ENCODE assay signal across 1 cellular context in genomic region chr17:2029911-2030778, GRCh38.
A peak's percentile ranks its signal among the peaks of the same experiment; 100 is the strongest.
TF ChIP-seq lines count a peak whose summit lies in the region.

Gene DPH1 (plus strand): TSS chr17:2030153. CDS start chr17:2030170, 17 bp downstream.

TF ChIP-seq in H1, 55 proteins besides CTCF, POLR2A, EP300 and RAD21 (continued from another document):
- no peak for TF ChIP-seq CBX8 (IDR thresholded peaks at IDR 0.05; ENCODE audit: borderline replicate concordance, low read depth, low read length)
- TF ChIP-seq BRCA1 (IDR thresholded peaks at IDR 0.05; ENCODE audit: low read depth, low read length): no peak
- TF ChIP-seq SP2 (IDR thresholded peaks at IDR 0.05; ENCODE audit: low read length): no peak
- TF ChIP-seq TAF7 (optimal IDR thresholded peaks at IDR 0.05; ENCODE audit: borderline replicate concordance, low read depth, low read length): peak; percentile 62
- peak; percentile 38; the same call in 1 of the 2 replicates for TF ChIP-seq POLR2AphosphoS5 (IDR thresholded peaks at IDR 0.05; ENCODE audit: low read depth, low read length)
- TF ChIP-seq CREB1 (IDR thresholded peaks at IDR 0.05): peak; percentile 51; the same call in 1 of the 2 replicates
- TF ChIP-seq CHD7 (IDR thresholded peaks at IDR 0.05; ENCODE audit: insufficient replicate concordance, low read length): no peak
- peak; percentile 60; the same call in 1 of the 2 replicates for TF ChIP-seq KDM5A (IDR thresholded peaks at IDR 0.05; ENCODE audit: low read length)
- no peak for TF ChIP-seq SUZ12 (IDR thresholded peaks at IDR 0.05; ENCODE audit: low read length)
- TF ChIP-seq TBP (IDR thresholded peaks at IDR 0.05; ENCODE audit: low read depth, low read length): peak; percentile 64; the same call in 1 of the 2 replicates
- TF ChIP-seq SIRT6 (IDR thresholded peaks at IDR 0.05; ENCODE audit: low read length): no peak
- TF ChIP-seq SAP30 (IDR thresholded peaks at IDR 0.05; ENCODE audit: insufficient read depth, insufficient replicate concordance, low read length): peak; percentile 99
- TF ChIP-seq JUN (IDR thresholded peaks at IDR 0.05; ENCODE audit: low read depth, low read length): no peak
- TF ChIP-seq, protein P1, sequence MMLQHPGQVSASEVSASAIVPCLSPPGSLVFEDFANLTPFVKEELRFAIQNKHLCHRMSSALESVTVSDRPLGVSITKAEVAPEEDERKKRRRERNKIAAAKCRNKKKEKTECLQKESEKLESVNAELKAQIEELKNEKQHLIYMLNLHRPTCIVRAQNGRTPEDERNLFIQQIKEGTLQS (IDR thresholded peaks at IDR 0.05; ENCODE audit: insufficient read depth, low read depth, low read length): no peak
- no peak; the same call in 1 of the 2 replicates for TF ChIP-seq E2F6 (IDR thresholded peaks at IDR 0.05)
- no peak for TF ChIP-seq CHD1 (IDR thresholded peaks at IDR 0.05; ENCODE audit: low read depth, low read length)
- no peak for TF ChIP-seq RNF2 (IDR thresholded peaks at IDR 0.05; ENCODE audit: borderline replicate concordance, low read depth, low read length, missing control alignments, poor library complexity, severe bottlenecking)
- TF ChIP-seq CHD2 (IDR thresholded peaks at IDR 0.05; ENCODE audit: low read length): no peak
- TF ChIP-seq EGR1 (IDR thresholded peaks at IDR 0.05; ENCODE audit: borderline replicate concordance, low read depth, low read length): peak; percentile 99
- TF ChIP-seq, protein P2, sequence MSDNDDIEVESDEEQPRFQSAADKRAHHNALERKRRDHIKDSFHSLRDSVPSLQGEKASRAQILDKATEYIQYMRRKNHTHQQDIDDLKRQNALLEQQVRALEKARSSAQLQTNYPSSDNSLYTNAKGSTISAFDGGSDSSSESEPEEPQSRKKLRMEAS (IDR thresholded peaks at IDR 0.05): peak; percentile 98
- peak; percentile 89 for TF ChIP-seq ASH2L (IDR thresholded peaks at IDR 0.05; ENCODE audit: low read length)
- TF ChIP-seq YY1 (IDR thresholded peaks at IDR 0.05; ENCODE audit: low read depth, low read length): peak; percentile 94
- no peak for TF ChIP-seq NRF1 (IDR thresholded peaks at IDR 0.05; ENCODE audit: low read depth, low read length)
- TF ChIP-seq POU5F1 (IDR thresholded peaks at IDR 0.05; ENCODE audit: low read depth, low read length): no peak
- peak; percentile 90 for TF ChIP-seq SP1 (IDR thresholded peaks at IDR 0.05; ENCODE audit: low read depth, low read length)
- 0 out of 2 replicates have a peak, but pooled peaks have one; percentile 12 for TF ChIP-seq TCF12 (IDR thresholded peaks at IDR 0.05; ENCODE audit: low read depth, low read length)
- TF ChIP-seq CEBPB (IDR thresholded peaks at IDR 0.05; ENCODE audit: low read depth, low read length): no peak
- TF ChIP-seq SRF (IDR thresholded peaks at IDR 0.05; ENCODE audit: low read depth, low read length): peak; percentile 98
- TF ChIP-seq, protein P3, sequence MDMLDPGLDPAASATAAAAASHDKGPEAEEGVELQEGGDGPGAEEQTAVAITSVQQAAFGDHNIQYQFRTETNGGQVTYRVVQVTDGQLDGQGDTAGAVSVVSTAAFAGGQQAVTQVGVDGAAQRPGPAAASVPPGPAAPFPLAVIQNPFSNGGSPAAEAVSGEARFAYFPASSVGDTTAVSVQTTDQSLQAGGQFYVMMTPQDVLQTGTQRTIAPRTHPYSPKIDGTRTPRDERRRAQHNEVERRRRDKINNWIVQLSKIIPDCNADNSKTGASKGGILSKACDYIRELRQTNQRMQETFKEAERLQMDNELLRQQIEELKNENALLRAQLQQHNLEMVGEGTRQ (IDR thresholded peaks at IDR 0.05; ENCODE audit: low read length): peak; percentile 62
- no peak for TF ChIP-seq GTF2F1 (IDR thresholded peaks at IDR 0.05; ENCODE audit: borderline replicate concordance, low read depth, low read length)
- no peak for TF ChIP-seq BACH1 (IDR thresholded peaks at IDR 0.05; ENCODE audit: low read length)
- no peak for TF ChIP-seq NANOG (IDR thresholded peaks at IDR 0.05; ENCODE audit: insufficient read depth, low read depth, low read length, poor library complexity, severe bottlenecking)
- TF ChIP-seq TEAD4 (IDR thresholded peaks at IDR 0.05; ENCODE audit: low read depth, low read length): peak; percentile 42; the same call in 1 of the 2 replicates
- no peak for TF ChIP-seq ATF2 (IDR thresholded peaks at IDR 0.05; ENCODE audit: low read length)
- no peak for TF ChIP-seq CBX5 (IDR thresholded peaks at IDR 0.05; ENCODE audit: low read depth, low read length)
- no peak for TF ChIP-seq FOSL1 (IDR thresholded peaks at IDR 0.05; ENCODE audit: insufficient read depth, low read depth, low read length)
- no peak for TF ChIP-seq RFX5 (IDR thresholded peaks at IDR 0.05; ENCODE audit: borderline replicate concordance, low read depth, low read length)
- peak; percentile 29 for TF ChIP-seq EZH2 (IDR thresholded peaks at IDR 0.05; ENCODE audit: low read depth, low read length, severe bottlenecking)
- TF ChIP-seq RBBP5 (IDR thresholded peaks at IDR 0.05; ENCODE audit: borderline replicate concordance, low read depth, low read length): peak; percentile 55; the same call in 1 of the 2 replicates
- peak; percentile 78 for TF ChIP-seq PHF8 (conservative IDR thresholded peaks at IDR 0.05; ENCODE audit: low read depth, low read length)
- TF ChIP-seq CTBP2 (IDR thresholded peaks at IDR 0.05; ENCODE audit: borderline replicate concordance, insufficient read depth, insufficient read length, low read length): no peak
- TF ChIP-seq SIN3A (conservative IDR thresholded peaks at IDR 0.05 in 1 of 2, IDR thresholded peaks at IDR 0.05 in 1 of 2; ENCODE audit: low read depth in 1 of 2, low read length in 2 of 2): peak; percentile 97 to 98
- TF ChIP-seq BCL11A (IDR thresholded peaks at IDR 0.05; ENCODE audit: low read depth in 2 of 2, low read length in 2 of 2): no peak
- TF ChIP-seq TAF1 (IDR thresholded peaks at IDR 0.05; ENCODE audit: low read depth, low read length): peak; percentile 81
- TF ChIP-seq RXRA (IDR thresholded peaks at IDR 0.05; ENCODE audit: insufficient read depth, low read depth, low read length): no peak
- no peak for TF ChIP-seq HDAC6 (IDR thresholded peaks at IDR 0.05; ENCODE audit: low read depth, low read length)
- TF ChIP-seq SP4 (IDR thresholded peaks at IDR 0.05; ENCODE audit: low read length): peak; percentile 87; the same call in 1 of the 2 replicates
- peak; percentile 91 for TF ChIP-seq KDM4A (IDR thresholded peaks at IDR 0.05; ENCODE audit: low read depth, low read length, severe bottlenecking)
- no peak; the same call in 1 of the 2 replicates for TF ChIP-seq SIX5 (IDR thresholded peaks at IDR 0.05; ENCODE audit: low read depth, low read length)
- TF ChIP-seq HDAC2 (IDR thresholded peaks at IDR 0.05; ENCODE audit: borderline replicate concordance in 1 of 2, low read depth in 2 of 2, low read length in 2 of 2): peak; percentile 80 to 98; a peak in 3 of 4 replicates
- TF ChIP-seq GABPA (IDR thresholded peaks at IDR 0.05; ENCODE audit: borderline replicate concordance, insufficient read depth, low read length): 0 out of 2 replicates have a peak, but pooled peaks have one; percentile 35
- no peak for TF ChIP-seq JUND (IDR thresholded peaks at IDR 0.05; ENCODE audit: low read length)
- TF ChIP-seq KDM1A (IDR thresholded peaks at IDR 0.05; ENCODE audit: borderline replicate concordance, low read length): no peak
